In genomic region chr9:136192289-136193126, GRCh38 we compare ENCODE assay signal across 1 cellular context.
A peak's percentile ranks its signal among the peaks of the same experiment; 100 is the strongest.
TF ChIP-seq lines count a peak whose summit lies in the region.

No MANE protein-coding gene starts in this region.

TF ChIP-seq in K562, 482 proteins besides CTCF, POLR2A, EP300 and RAD21:
- 0 out of 2 replicates have a peak, but pooled peaks have one; percentile 34 for TF ChIP-seq ZNF584 (CRISPR knock-in tag; IDR thresholded peaks at IDR 0.05; ENCODE audit: low read depth)
- TF ChIP-seq, protein P1, sequence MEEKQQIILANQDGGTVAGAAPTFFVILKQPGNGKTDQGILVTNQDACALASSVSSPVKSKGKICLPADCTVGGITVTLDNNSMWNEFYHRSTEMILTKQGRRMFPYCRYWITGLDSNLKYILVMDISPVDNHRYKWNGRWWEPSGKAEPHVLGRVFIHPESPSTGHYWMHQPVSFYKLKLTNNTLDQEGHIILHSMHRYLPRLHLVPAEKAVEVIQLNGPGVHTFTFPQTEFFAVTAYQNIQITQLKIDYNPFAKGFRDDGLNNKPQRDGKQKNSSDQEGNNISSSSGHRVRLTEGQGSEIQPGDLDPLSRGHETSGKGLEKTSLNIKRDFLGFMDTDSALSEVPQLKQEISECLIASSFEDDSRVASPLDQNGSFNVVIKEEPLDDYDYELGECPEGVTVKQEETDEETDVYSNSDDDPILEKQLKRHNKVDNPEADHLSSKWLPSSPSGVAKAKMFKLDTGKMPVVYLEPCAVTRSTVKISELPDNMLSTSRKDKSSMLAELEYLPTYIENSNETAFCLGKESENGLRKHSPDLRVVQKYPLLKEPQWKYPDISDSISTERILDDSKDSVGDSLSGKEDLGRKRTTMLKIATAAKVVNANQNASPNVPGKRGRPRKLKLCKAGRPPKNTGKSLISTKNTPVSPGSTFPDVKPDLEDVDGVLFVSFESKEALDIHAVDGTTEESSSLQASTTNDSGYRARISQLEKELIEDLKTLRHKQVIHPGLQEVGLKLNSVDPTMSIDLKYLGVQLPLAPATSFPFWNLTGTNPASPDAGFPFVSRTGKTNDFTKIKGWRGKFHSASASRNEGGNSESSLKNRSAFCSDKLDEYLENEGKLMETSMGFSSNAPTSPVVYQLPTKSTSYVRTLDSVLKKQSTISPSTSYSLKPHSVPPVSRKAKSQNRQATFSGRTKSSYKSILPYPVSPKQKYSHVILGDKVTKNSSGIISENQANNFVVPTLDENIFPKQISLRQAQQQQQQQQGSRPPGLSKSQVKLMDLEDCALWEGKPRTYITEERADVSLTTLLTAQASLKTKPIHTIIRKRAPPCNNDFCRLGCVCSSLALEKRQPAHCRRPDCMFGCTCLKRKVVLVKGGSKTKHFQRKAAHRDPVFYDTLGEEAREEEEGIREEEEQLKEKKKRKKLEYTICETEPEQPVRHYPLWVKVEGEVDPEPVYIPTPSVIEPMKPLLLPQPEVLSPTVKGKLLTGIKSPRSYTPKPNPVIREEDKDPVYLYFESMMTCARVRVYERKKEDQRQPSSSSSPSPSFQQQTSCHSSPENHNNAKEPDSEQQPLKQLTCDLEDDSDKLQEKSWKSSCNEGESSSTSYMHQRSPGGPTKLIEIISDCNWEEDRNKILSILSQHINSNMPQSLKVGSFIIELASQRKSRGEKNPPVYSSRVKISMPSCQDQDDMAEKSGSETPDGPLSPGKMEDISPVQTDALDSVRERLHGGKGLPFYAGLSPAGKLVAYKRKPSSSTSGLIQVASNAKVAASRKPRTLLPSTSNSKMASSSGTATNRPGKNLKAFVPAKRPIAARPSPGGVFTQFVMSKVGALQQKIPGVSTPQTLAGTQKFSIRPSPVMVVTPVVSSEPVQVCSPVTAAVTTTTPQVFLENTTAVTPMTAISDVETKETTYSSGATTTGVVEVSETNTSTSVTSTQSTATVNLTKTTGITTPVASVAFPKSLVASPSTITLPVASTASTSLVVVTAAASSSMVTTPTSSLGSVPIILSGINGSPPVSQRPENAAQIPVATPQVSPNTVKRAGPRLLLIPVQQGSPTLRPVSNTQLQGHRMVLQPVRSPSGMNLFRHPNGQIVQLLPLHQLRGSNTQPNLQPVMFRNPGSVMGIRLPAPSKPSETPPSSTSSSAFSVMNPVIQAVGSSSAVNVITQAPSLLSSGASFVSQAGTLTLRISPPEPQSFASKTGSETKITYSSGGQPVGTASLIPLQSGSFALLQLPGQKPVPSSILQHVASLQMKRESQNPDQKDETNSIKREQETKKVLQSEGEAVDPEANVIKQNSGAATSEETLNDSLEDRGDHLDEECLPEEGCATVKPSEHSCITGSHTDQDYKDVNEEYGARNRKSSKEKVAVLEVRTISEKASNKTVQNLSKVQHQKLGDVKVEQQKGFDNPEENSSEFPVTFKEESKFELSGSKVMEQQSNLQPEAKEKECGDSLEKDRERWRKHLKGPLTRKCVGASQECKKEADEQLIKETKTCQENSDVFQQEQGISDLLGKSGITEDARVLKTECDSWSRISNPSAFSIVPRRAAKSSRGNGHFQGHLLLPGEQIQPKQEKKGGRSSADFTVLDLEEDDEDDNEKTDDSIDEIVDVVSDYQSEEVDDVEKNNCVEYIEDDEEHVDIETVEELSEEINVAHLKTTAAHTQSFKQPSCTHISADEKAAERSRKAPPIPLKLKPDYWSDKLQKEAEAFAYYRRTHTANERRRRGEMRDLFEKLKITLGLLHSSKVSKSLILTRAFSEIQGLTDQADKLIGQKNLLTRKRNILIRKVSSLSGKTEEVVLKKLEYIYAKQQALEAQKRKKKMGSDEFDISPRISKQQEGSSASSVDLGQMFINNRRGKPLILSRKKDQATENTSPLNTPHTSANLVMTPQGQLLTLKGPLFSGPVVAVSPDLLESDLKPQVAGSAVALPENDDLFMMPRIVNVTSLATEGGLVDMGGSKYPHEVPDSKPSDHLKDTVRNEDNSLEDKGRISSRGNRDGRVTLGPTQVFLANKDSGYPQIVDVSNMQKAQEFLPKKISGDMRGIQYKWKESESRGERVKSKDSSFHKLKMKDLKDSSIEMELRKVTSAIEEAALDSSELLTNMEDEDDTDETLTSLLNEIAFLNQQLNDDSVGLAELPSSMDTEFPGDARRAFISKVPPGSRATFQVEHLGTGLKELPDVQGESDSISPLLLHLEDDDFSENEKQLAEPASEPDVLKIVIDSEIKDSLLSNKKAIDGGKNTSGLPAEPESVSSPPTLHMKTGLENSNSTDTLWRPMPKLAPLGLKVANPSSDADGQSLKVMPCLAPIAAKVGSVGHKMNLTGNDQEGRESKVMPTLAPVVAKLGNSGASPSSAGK (IDR thresholded peaks at IDR 0.05): no peak
- peak; percentile 17; the same call in 1 of the 2 replicates for TF ChIP-seq HDAC2 (IDR thresholded peaks at IDR 0.05)
- TF ChIP-seq ATF3 (IDR thresholded peaks at IDR 0.05): peak; percentile 71
- TF ChIP-seq ATF3 (CRISPR knock-in tag; conservative IDR thresholded peaks at IDR 0.05): no peak
- peak; percentile 20; the same call in 1 of the 2 replicates for TF ChIP-seq NFRKB (IDR thresholded peaks at IDR 0.05; ENCODE audit: low read depth)
- no peak for TF ChIP-seq GATA2 (CRISPR knock-in tag; IDR thresholded peaks at IDR 0.05)
- no peak for TF ChIP-seq NR2C2 (CRISPR knock-in tag; IDR thresholded peaks at IDR 0.05)
- 0 out of 2 replicates have a peak, but pooled peaks have one; percentile 15 for TF ChIP-seq NR2C2 (tag; IDR thresholded peaks at IDR 0.05)
- peak; percentile 7 to 12; a peak in 1 of 4 replicates for TF ChIP-seq MAZ (CRISPR knock-in tag; conservative IDR thresholded peaks at IDR 0.05 in 1 of 2, IDR thresholded peaks at IDR 0.05 in 1 of 2)
- 0 out of 2 replicates have a peak, but pooled peaks have one; percentile 40 for TF ChIP-seq CEBPG (CRISPR knock-in tag; IDR thresholded peaks at IDR 0.05)
- TF ChIP-seq CEBPG (tag; conservative IDR thresholded peaks at IDR 0.05 in 1 of 2, IDR thresholded peaks at IDR 0.05 in 1 of 2): peak; percentile 47 to 90
- TF ChIP-seq SMAD4 (CRISPR knock-in tag; conservative IDR thresholded peaks at IDR 0.05): peak; percentile 50
- TF ChIP-seq SRSF3 (IDR thresholded peaks at IDR 0.05; ENCODE audit: insufficient read depth, low read length): peak; percentile 26; the same call in 1 of the 2 replicates
- TF ChIP-seq SREBF2 (CRISPR knock-in tag; IDR thresholded peaks at IDR 0.05): no peak
- peak; percentile 5; the same call in 1 of the 2 replicates for TF ChIP-seq ZNF589 (CRISPR knock-in tag; IDR thresholded peaks at IDR 0.05; ENCODE audit: low read depth)
- peak; percentile 58 for TF ChIP-seq ATF7 (IDR thresholded peaks at IDR 0.05)
- TF ChIP-seq ZNF740 (CRISPR knock-in tag; IDR thresholded peaks at IDR 0.05): peak; percentile 20; the same call in 1 of the 2 replicates
- no peak for TF ChIP-seq ZNF740 (tag; IDR thresholded peaks at IDR 0.05)
- 0 out of 2 replicates have a peak, but pooled peaks have one; percentile 21 for TF ChIP-seq MYC (IDR thresholded peaks at IDR 0.05; ENCODE audit: low read depth, low read length)
- TF ChIP-seq MYC (CRISPR knock-in tag; IDR thresholded peaks at IDR 0.05; ENCODE audit: borderline replicate concordance, low read depth): no peak
- peak; percentile 78 for TF ChIP-seq POLR2H (tag; IDR thresholded peaks at IDR 0.05; ENCODE audit: low read depth)
- TF ChIP-seq CREB3 (tag; conservative IDR thresholded peaks at IDR 0.05; ENCODE audit: low read depth): no peak
- no peak for TF ChIP-seq ZFP1 (CRISPR knock-in tag; IDR thresholded peaks at IDR 0.05)
- peak in 1 of 2 experiments; percentile 28; a peak in 1 of 4 replicates for TF ChIP-seq RCOR1 (IDR thresholded peaks at IDR 0.05; ENCODE audit: borderline replicate concordance in 1 of 2, low read depth in 2 of 2, low read length in 2 of 2)
- no peak for TF ChIP-seq TCF7 (IDR thresholded peaks at IDR 0.05; ENCODE audit: borderline replicate concordance)
- no peak for TF ChIP-seq ZNF77 (CRISPR knock-in tag; IDR thresholded peaks at IDR 0.05)
- TF ChIP-seq, protein P2, sequence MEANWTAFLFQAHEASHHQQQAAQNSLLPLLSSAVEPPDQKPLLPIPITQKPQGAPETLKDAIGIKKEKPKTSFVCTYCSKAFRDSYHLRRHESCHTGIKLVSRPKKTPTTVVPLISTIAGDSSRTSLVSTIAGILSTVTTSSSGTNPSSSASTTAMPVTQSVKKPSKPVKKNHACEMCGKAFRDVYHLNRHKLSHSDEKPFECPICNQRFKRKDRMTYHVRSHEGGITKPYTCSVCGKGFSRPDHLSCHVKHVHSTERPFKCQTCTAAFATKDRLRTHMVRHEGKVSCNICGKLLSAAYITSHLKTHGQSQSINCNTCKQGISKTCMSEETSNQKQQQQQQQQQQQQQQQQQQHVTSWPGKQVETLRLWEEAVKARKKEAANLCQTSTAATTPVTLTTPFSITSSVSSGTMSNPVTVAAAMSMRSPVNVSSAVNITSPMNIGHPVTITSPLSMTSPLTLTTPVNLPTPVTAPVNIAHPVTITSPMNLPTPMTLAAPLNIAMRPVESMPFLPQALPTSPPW (CRISPR knock-in tag; IDR thresholded peaks at IDR 0.05): peak; percentile 58
- TF ChIP-seq ATF4 (CRISPR knock-in tag; IDR thresholded peaks at IDR 0.05): peak; percentile 73
- TF ChIP-seq CXXC5 (CRISPR knock-in tag; IDR thresholded peaks at IDR 0.05): 0 out of 2 replicates have a peak, but pooled peaks have one; percentile 11
